Comparison of ENCODE assay signal across 23 cellular contexts in the genomic region with DNA sequence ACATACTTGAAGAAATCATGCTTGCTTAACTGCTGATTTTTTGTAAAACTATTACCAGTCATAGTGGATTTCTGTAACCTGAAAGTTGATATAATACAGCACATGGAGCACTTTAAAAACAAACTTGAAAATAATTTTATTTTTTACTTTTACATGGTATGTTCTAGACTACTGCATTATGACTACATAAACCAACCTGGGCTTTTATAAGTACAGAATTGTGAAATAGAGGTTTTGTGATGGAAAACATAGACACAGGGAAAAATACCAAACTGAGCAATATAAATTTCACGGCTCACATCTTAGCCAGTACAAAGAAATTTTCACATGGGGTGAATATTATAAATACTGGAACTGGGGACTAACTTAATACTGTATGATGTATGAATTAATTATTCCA.
"Had no signal": no experiment of that assay in that cellular context is flagged by ENCODE, and none has a peak within 500 bp of the region (broad histone marks: within the 10 kb centered on the region; RNA-seq: fewer than 3 reads in every experiment).

No MANE protein-coding gene starts in this region.

- FAIRE-seq: endothelial cell of umbilical vein had no signal

- ATAC-seq: gastrocnemius medialis, heart right ventricle, left colon, left lung, left ventricle myocardium superior, lower lobe of right lung, mucosa of descending colon had no signal

- H3K9me3 ChIP-seq: gastrocnemius medialis, lower lobe of right lung had no signal

- DNase-seq: dermis blood vessel endothelial cell; dorsolateral prefrontal cortex; effector CD4-positive, alpha-beta T cell; effector memory CD4-positive, alpha-beta T cell; foreskin fibroblast; foreskin melanocyte; gastrocnemius medialis; glutamatergic neuron; head of caudate nucleus; heart right ventricle; hippocampal formation; islet precursor cell; kidney; kidney glomerular epithelial cell; left colon; left lung; left ventricle myocardium superior; lower lobe of right lung; mesenchymal stem cell; mucosa of descending colon had no signal

- H3K4me1 ChIP-seq: gastrocnemius medialis, left lung had no signal

- H3K27ac ChIP-seq: coronary artery, dorsolateral prefrontal cortex, esophagus muscularis mucosa, gastrocnemius medialis, heart right ventricle, left lung, lower lobe of right lung had no signal

- H3K27me3 ChIP-seq: esophagus muscularis mucosa, gastrocnemius medialis, heart right ventricle, left lung had no signal

- H3K4me3 ChIP-seq: coronary artery, dorsolateral prefrontal cortex, esophagus muscularis mucosa, gastrocnemius medialis, heart right ventricle, left lung, lower lobe of right lung, mucosa of descending colon had no signal

- H3K36me3 ChIP-seq: esophagus muscularis mucosa, gastrocnemius medialis, heart right ventricle, left lung, lower lobe of right lung had no signal
